In the genomic region with DNA sequence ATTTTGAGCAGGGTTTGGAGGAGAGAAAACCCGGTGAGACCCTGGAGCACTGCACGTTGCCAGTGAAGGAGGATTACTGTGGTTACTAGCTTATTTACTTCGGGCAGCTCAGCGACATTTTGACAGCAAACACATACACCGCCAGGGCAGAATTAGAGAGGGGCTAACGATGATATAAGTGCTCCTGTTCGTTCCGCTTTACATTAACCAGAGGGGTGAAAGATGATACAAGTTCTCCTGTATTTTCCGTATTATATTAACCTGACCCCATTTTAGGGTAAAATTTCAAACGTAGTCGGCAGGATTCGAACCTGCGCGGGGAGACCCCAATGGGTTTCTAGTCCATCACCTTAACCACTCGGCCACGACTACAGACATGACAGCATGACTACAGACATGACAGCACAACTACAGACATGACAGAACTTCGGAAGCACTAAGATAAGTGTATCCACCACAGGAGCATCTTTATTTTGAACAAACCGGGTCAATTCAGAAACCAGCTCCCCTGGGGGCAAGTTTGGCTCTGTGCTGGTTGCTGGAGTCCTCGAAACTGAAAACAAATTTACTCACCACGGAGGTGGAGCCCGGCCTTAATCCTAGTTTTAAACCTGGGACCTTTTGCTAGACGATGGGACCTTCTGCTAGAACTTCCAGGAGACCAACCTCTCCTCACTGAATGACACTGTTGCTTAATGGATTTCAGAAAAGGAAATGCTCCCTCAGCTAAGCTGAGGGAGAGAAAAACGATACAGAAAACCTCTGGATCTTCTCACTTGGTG, we compare ENCODE assay signal across 8 cellular contexts.
DNase-seq lines count a peak whose midpoint lies in the region; ATAC-seq and TF ChIP-seq lines count a peak whose summit lies in the region.

No MANE protein-coding gene starts in this region.

- no peak overlapping the region for H3K27ac Mint-ChIP-seq in brain

- peak; percentile 73 for ATAC-seq in GM21786 (IDR thresholded peaks at IDR 0.05; ENCODE audit: unreplicated experiment)
- no peak for ATAC-seq in GM19324 (IDR thresholded peaks at IDR 0.05; ENCODE audit: low FRiP score, unreplicated experiment)
- ATAC-seq in HG02571 (IDR thresholded peaks at IDR 0.05; ENCODE audit: unreplicated experiment), result no peak

- no peak for TF ChIP-seq CTCF in brain (conservative IDR thresholded peaks at IDR 0.05)

- H3K36me3 Mint-ChIP-seq in brain, result no peaks in the 10 kb centered on the region

- peak overlapping the region; percentile 21 for H3K4me3 ChIP-seq in skeletal muscle cell (ENCODE audit: low read depth, low read length)

- DNase-seq in D341Med (ENCODE audit: low spot score), result peak; percentile 61
- DNase-seq in NCI-H69 (lab: John Stamatoyannopoulos, UW), result peak; percentile 93
- no peak for DNase-seq in skeletal muscle cell (ENCODE audit: low read depth)
- no peak for DNase-seq in iPS-NIHi11 (ENCODE audit: low spot score)

- H3K27me3 Mint-ChIP-seq in brain, result peaks cover 86% of the 10 kb centered on the region

- H3K4me3 Mint-ChIP-seq in brain, result peak overlapping the region; percentile 63 to 84 (median 79)

- H3K9me3 Mint-ChIP-seq in brain, result peaks cover 3 to 17% (median 10%) of the 10 kb centered on the region in 5 experiments

- H3K4me1 Mint-ChIP-seq in brain, result peaks cover 13% of the 10 kb centered on the region

Comparison
In these comparisons a context has a peak if more than half of its experiments do, and no peak if none do; other contexts are left out.
1. DNase-seq: peak in D341Med (single experiment) and NCI-H69 (single experiment); none in skeletal muscle cell (single experiment) and iPS-NIHi11 (single experiment).